In genomic region chr6:10269814-10270472, GRCh38 we compare ENCODE assay signal across 15 cellular contexts.
DNase-seq lines count a peak whose midpoint lies in the region; ATAC-seq and TF ChIP-seq lines count a peak whose summit lies in the region.
"Had no signal": no experiment of that assay in that cellular context is flagged by ENCODE, and none has a peak within 500 bp of the region (broad histone marks: within the 10 kb centered on the region; RNA-seq: fewer than 3 reads in every experiment).

No MANE protein-coding gene starts in this region.

- POLR2A ChIA-PET in PC-3 (lab: Charles Lee; ENCODE audit: unreplicated experiment): no interaction called here

- no peaks in the 10 kb centered on the region for H4K20me1 ChIP-seq in PC-3 (ENCODE audit: low read length)

- no peaks in the 10 kb centered on the region for H3F3A ChIP-seq in PC-3 (ENCODE audit: low read length, unreplicated experiment)

- no peak overlapping the region for H3K9ac ChIP-seq in PC-3 (ENCODE audit: low read length)

- intact Hi-C loops in PC-3 (cut with micrococcal nuclease): no loop called here

- no peak overlapping the region for H3K4me3 ChIP-seq in PC-3 (ENCODE audit: low read length)

- CTCF ChIA-PET in PC-3 (lab: Charles Lee): interaction anchor here (0.5 kb wide), 1 partner anchor 58 kb away, joined by 3 read pairs; no protein-coding TSS in a partner anchor

- H2AFZ ChIP-seq in PC-3 (ENCODE audit: low read length): no peak overlapping the region

- no TSS peak for BruUV-seq in PC-3 (replicated peaks; lab: Mats Ljungman, UMichigan)

- H3K79me2 ChIP-seq in PC-3 (ENCODE audit: low read length): no peaks in the 10 kb centered on the region

- ATAC-seq in GM18870 (IDR thresholded peaks at IDR 0.05; ENCODE audit: unreplicated experiment) (peak; percentile 94), HG02943 (IDR thresholded peaks at IDR 0.05; ENCODE audit: low read depth, unreplicated experiment) (peak; percentile 71), PC-3 (peak; percentile 37; the same call in 1 of the 2 replicates), HG03045 (IDR thresholded peaks at IDR 0.05; ENCODE audit: unreplicated experiment) (no peak), HG03097 (IDR thresholded peaks at IDR 0.05; ENCODE audit: low FRiP score, unreplicated experiment) (no peak), HG02763 (IDR thresholded peaks at IDR 0.05; ENCODE audit: unreplicated experiment) (no peak)
- ATAC-seq: left colon had no signal

- H3K4me1 ChIP-seq in PC-3 (ENCODE audit: insufficient read depth, low read length): peaks cover 7% of the 10 kb centered on the region; the same call in 1 of the 2 replicates

- H3K27ac ChIP-seq in PC-3 (ENCODE audit: low read length): no peak overlapping the region

- H3K27me3 ChIP-seq in PC-3 (ENCODE audit: low read length): no peaks in the 10 kb centered on the region

- no peaks in the 10 kb centered on the region for H3K36me3 ChIP-seq in PC-3 (ENCODE audit: low read depth, low read length)

- no peak for TF ChIP-seq CTCF in PC-3 (conservative IDR thresholded peaks at IDR 0.05; ENCODE audit: low read depth, low read length)

- peak; percentile 65 for DNase-seq in PC-3
- peak; percentile 24 for DNase-seq in myocyte (ENCODE audit: low read depth)
- DNase-seq: activated CD4-positive, alpha-beta T cell treated with anti-CD3 and anti-CD28 coated beads for 48 hours; activated effector memory CD4-positive, alpha-beta T cell treated with Interleukin-2 at 50 U/mL for 16 hours; COR-L47; left colon; NCI-H146; NCI-H774; stimulated activated CD4-positive, alpha-beta T cell treated with anti-CD3 and anti-CD28 coated beads, Interleukin-12 subunit alpha, Interleukin-12 subunit beta, amount 100 ng/mL, for 4 hours; SW 1271 had no signal

- H3K9me2 ChIP-seq in PC-3 (replicated peaks; ENCODE audit: low read length): no peaks in the 10 kb centered on the region

- H3K4me2 ChIP-seq in PC-3 (ENCODE audit: low read length): no peak overlapping the region

- H3K9me3 ChIP-seq in PC-3 (ENCODE audit: low read length): no peaks in the 10 kb centered on the region

Comparison
In these comparisons a context has a peak if more than half of its experiments do, and no peak if none do; other contexts are left out.
1. ATAC-seq: peak in GM18870 (single experiment), HG02943 (single experiment) and PC-3 (single experiment); none in HG03045 (single experiment), HG03097 (single experiment) and HG02763 (single experiment).